ENCODE assay signal across 24 cellular contexts in genomic region chr10:111706331-111706730, GRCh38.
"Had no signal": no experiment of that assay in that cellular context is flagged by ENCODE, and none has a peak within 500 bp of the region (broad histone marks: within the 10 kb centered on the region; RNA-seq: fewer than 3 reads in every experiment).

No MANE protein-coding gene starts in this region.

- H3K4me1 Mint-ChIP-seq: endodermal cell; mesothelial cell of epicardium; naive B cell; naive thymus-derived CD8-positive, alpha-beta T cell had no signal

- ATAC-seq: effector memory CD8-positive, alpha-beta T cell; esophagus mucosa; gastrocnemius medialis; heart right ventricle; left cardiac atrium; left ventricle myocardium superior; lower lobe of right lung; mucosa of descending colon; naive thymus-derived CD8-positive, alpha-beta T cell had no signal

- H3K4me3 ChIP-seq: colonic mucosa, esophagus squamous epithelium, gastrocnemius medialis, heart right ventricle, left lung, lower lobe of right lung, mucosa of descending colon had no signal

- DNase-seq: colonic mucosa; cortex of kidney; effector CD8-positive, alpha-beta T cell; effector memory CD8-positive, alpha-beta T cell; endodermal cell; erythroblast; esophagus squamous epithelium; foreskin melanocyte; gastrocnemius medialis; glutamatergic neuron; head of caudate nucleus; heart right ventricle; hippocampal formation; left cardiac atrium; left lung; left ventricle myocardium superior; lower lobe of right lung; mesenchymal stem cell; mucosa of descending colon; naive B cell; naive thymus-derived CD8-positive, alpha-beta T cell had no signal

- H3K4me3 Mint-ChIP-seq: dendritic cell treated with granulocyte-macrophage colony-stimulating factor and Interleukin-4, amounts not matched to agents 40 ng/mL and 50 ng/mL, for 4 days; effector memory CD8-positive, alpha-beta T cell; endodermal cell; mesothelial cell of epicardium; naive B cell; naive thymus-derived CD8-positive, alpha-beta T cell had no signal

- H3K27ac Mint-ChIP-seq: dendritic cell treated with granulocyte-macrophage colony-stimulating factor and Interleukin-4, amounts not matched to agents 40 ng/mL and 50 ng/mL, for 4 days; effector memory CD8-positive, alpha-beta T cell; endodermal cell; mesothelial cell of epicardium; naive B cell; naive thymus-derived CD8-positive, alpha-beta T cell had no signal

- H3K36me3 ChIP-seq: colonic mucosa, esophagus squamous epithelium, gastrocnemius medialis, heart right ventricle, left lung, lower lobe of right lung had no signal

- H3K27me3 Mint-ChIP-seq: dendritic cell treated with granulocyte-macrophage colony-stimulating factor and Interleukin-4, amounts not matched to agents 40 ng/mL and 50 ng/mL, for 4 days; effector memory CD8-positive, alpha-beta T cell had no signal

- H3K4me1 ChIP-seq: colonic mucosa, esophagus squamous epithelium, gastrocnemius medialis, heart right ventricle, left lung, lower lobe of right lung had no signal

- H3K36me3 Mint-ChIP-seq: mesothelial cell of epicardium; naive thymus-derived CD8-positive, alpha-beta T cell had no signal

- H3K9me3 ChIP-seq: colonic mucosa, esophagus squamous epithelium, gastrocnemius medialis, heart right ventricle, lower lobe of right lung, mucosa of descending colon had no signal

- H3K9me3 Mint-ChIP-seq: endodermal cell had no signal

- H3K27me3 ChIP-seq: colonic mucosa, esophagus squamous epithelium, gastrocnemius medialis, heart right ventricle, left lung had no signal
